In the genomic region with DNA sequence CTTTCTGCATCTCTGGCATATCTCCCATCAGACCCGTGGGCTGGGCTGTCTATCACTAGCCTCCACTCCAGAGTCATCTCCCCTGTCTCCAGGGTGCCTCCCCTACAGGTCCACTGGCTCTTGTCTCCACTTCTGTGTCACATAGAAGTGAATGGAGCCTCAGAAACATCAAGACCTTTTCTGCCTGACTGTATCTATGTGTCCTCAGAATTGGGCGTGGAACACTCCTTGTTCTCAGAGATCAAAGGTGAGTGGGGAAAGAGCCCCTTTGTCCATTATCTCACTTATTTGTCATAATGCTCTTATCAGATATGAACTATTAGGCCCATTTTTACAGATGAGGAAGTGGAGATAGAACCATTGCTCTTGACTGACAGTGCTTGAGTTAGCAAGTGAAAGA, we compare ENCODE assay signal across 27 cellular contexts.
"Had no signal": no experiment of that assay in that cellular context is flagged by ENCODE, and none has a peak within 500 bp of the region (broad histone marks: within the 10 kb centered on the region; RNA-seq: fewer than 3 reads in every experiment).

No MANE protein-coding gene starts in this region.

- H3K36me3 Mint-ChIP-seq: naive B cell had no signal

- H3K4me3 ChIP-seq: colonic mucosa, esophagus squamous epithelium, gastrocnemius medialis, heart right ventricle, left lung, lower lobe of right lung, mucosa of descending colon had no signal

- H3K9me3 Mint-ChIP-seq: endodermal cell had no signal

- H3K4me3 Mint-ChIP-seq: dendritic cell treated with granulocyte-macrophage colony-stimulating factor and Interleukin-4, amounts not matched to agents 40 ng/mL and 50 ng/mL, for 4 days; effector memory CD8-positive, alpha-beta T cell; endodermal cell; mesothelial cell of epicardium; naive B cell had no signal

- FAIRE-seq: endometrium, islet of Langerhans, keratinocyte had no signal

- H3K36me3 ChIP-seq: colonic mucosa, esophagus squamous epithelium, gastrocnemius medialis, heart right ventricle, left lung, lower lobe of right lung had no signal

- ATAC-seq: effector memory CD8-positive, alpha-beta T cell; esophagus mucosa; gastrocnemius medialis; heart right ventricle; left cardiac atrium; left lung; left ventricle myocardium superior; lower lobe of right lung; mucosa of descending colon had no signal

- H3K27me3 Mint-ChIP-seq: dendritic cell treated with granulocyte-macrophage colony-stimulating factor and Interleukin-4, amounts not matched to agents 40 ng/mL and 50 ng/mL, for 4 days had no signal

- H3K9me3 ChIP-seq: colonic mucosa, esophagus squamous epithelium, gastrocnemius medialis, left lung, lower lobe of right lung, mucosa of descending colon had no signal

- DNase-seq: colonic mucosa; cortex of kidney; effector CD8-positive, alpha-beta T cell; effector memory CD8-positive, alpha-beta T cell; endodermal cell; erythroblast; esophagus squamous epithelium; foreskin fibroblast; foreskin melanocyte; gastrocnemius medialis; glutamatergic neuron; head of caudate nucleus; heart right ventricle; hippocampal formation; left cardiac atrium; left lung; left ventricle myocardium superior; lower lobe of right lung; mesenchymal stem cell; mucosa of descending colon; naive B cell had no signal

- H3K27ac Mint-ChIP-seq: dendritic cell treated with granulocyte-macrophage colony-stimulating factor and Interleukin-4, amounts not matched to agents 40 ng/mL and 50 ng/mL, for 4 days; effector memory CD8-positive, alpha-beta T cell; endodermal cell; mesothelial cell of epicardium; naive B cell had no signal

- H3K4me1 Mint-ChIP-seq: naive B cell had no signal

- H3K4me1 ChIP-seq: colonic mucosa, esophagus squamous epithelium, gastrocnemius medialis, heart right ventricle, left lung, lower lobe of right lung had no signal

- H3K27me3 ChIP-seq: colonic mucosa, gastrocnemius medialis, left lung had no signal
